In genomic region chr1:51193564-51193963, GRCh38 we compare ENCODE assay signal across 2 cellular contexts.
TF ChIP-seq lines count a peak whose summit lies in the region.

No MANE protein-coding gene starts in this region.

TF ChIP-seq in HepG2, 621 proteins besides CTCF, POLR2A, EP300 and RAD21:
- TF ChIP-seq MAFF (IDR thresholded peaks at IDR 0.05; ENCODE audit: low read depth, low read length) (peak; percentile 94), MAFK (conservative IDR thresholded peaks at IDR 0.05 in 1 of 2, IDR thresholded peaks at IDR 0.05 in 1 of 2; ENCODE audit: low read length in 2 of 2) (peak; percentile 93 to 95), POLR2AphosphoS2 (IDR thresholded peaks at IDR 0.05; ENCODE audit: low read depth, low read length) (no peak)

TF ChIP-seq in K562, 482 proteins besides CTCF, POLR2A, EP300 and RAD21:
- TF ChIP-seq MAFK (IDR thresholded peaks at IDR 0.05; ENCODE audit: low read length) (peak; percentile 90), RFX7 (CRISPR knock-in tag; IDR thresholded peaks at IDR 0.05) (no peak), ZNF316 (IDR thresholded peaks at IDR 0.05) (peak; percentile 96), ZNF57 (CRISPR knock-in tag; IDR thresholded peaks at IDR 0.05) (no peak), ARID3B (CRISPR knock-in tag; IDR thresholded peaks at IDR 0.05; ENCODE audit: borderline replicate concordance) (no peak), XRCC5 (IDR thresholded peaks at IDR 0.05; ENCODE audit: low read depth, low read length) (no peak), DPF2 (IDR thresholded peaks at IDR 0.05) (no peak), MAFG (tag; conservative IDR thresholded peaks at IDR 0.05) (peak; percentile 90), PTTG1 (tag; IDR thresholded peaks at IDR 0.05; ENCODE audit: low read depth) (no peak), CREB5 (CRISPR knock-in tag; IDR thresholded peaks at IDR 0.05) (no peak), RCOR1 (IDR thresholded peaks at IDR 0.05; ENCODE audit: borderline replicate concordance in 1 of 2, low read depth in 2 of 2, low read length in 2 of 2) (no peak), ZNF449 (CRISPR knock-in tag; IDR thresholded peaks at IDR 0.05) (no peak), MAZ (CRISPR knock-in tag; conservative IDR thresholded peaks at IDR 0.05 in 1 of 2, IDR thresholded peaks at IDR 0.05 in 1 of 2) (no peak), ZNF766 (CRISPR knock-in tag; conservative IDR thresholded peaks at IDR 0.05) (no peak), STAT5A (IDR thresholded peaks at IDR 0.05; ENCODE audit: borderline replicate concordance, low read length) (no peak), MAFF (IDR thresholded peaks at IDR 0.05; ENCODE audit: low read length) (peak; percentile 92), TSC22D4 (tag; IDR thresholded peaks at IDR 0.05) (no peak), C11orf30 (IDR thresholded peaks at IDR 0.05; ENCODE audit: low read depth) (peak; percentile 89), ZNF253 (CRISPR knock-in tag; conservative IDR thresholded peaks at IDR 0.05) (no peak), RBM25 (IDR thresholded peaks at IDR 0.05; ENCODE audit: low read depth, low read length, severe bottlenecking) (no peak), MEIS2 (IDR thresholded peaks at IDR 0.05; ENCODE audit: partially characterized antibody) (no peak), ZEB2 (IDR thresholded peaks at IDR 0.05) (no peak)
- TF ChIP-seq, protein P1, sequence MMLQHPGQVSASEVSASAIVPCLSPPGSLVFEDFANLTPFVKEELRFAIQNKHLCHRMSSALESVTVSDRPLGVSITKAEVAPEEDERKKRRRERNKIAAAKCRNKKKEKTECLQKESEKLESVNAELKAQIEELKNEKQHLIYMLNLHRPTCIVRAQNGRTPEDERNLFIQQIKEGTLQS (IDR thresholded peaks at IDR 0.05) = no peak
- TF ChIP-seq, protein P1 (CRISPR knock-in tag; conservative IDR thresholded peaks at IDR 0.05) = no peak
